In genomic region chrX:11770320-11770719, GRCh38 we compare ENCODE assay signal across 8 cellular contexts. TPM values are rescaled to one million over a fixed set of nuclear protein-coding genes. Genes with fewer than 3 reads are reported as not detected.
DNase-seq lines count a peak whose midpoint lies in the region; ATAC-seq and FAIRE-seq lines count a peak whose summit lies in the region.

No MANE protein-coding gene starts in this region.

- no peaks in the 10 kb centered on the region for H3K27me3 ChIP-seq in adipocyte (replicated peaks; ENCODE audit: control insufficient read depth, insufficient read depth, low read length)
- no peaks in the 10 kb centered on the region for H3K27me3 ChIP-seq in right cardiac atrium (ENCODE audit: control insufficient read depth, insufficient read depth)

- FAIRE-seq in RCC 7860 (lab: Jason Lieb, UNC), result no peak

- H3K9ac ChIP-seq in adipocyte (ENCODE audit: low read length), result no peak overlapping the region

- intact Hi-C loops in right cardiac atrium (cut with DNase I), result loop anchor here in 2 of 4 donors (5.0 kb wide), 2 partner anchors 233 to 238 kb away; no protein-coding TSS in a partner anchor

- peak; percentile 63 for DNase-seq in EH (ENCODE audit: low read depth)
- DNase-seq in Jurkat, Clone E6-1 (ENCODE audit: low read depth, low spot score), result peak; percentile 49
- DNase-seq in RCC 7860 (ENCODE audit: low spot score), result peak; percentile 43
- DNase-seq in adipocyte (ENCODE audit: low read depth), result peak; percentile 71
- peak in 2 of 3 donors; percentile 33 for DNase-seq in right cardiac atrium
- DNase-seq in stimulated activated CD4-positive, alpha-beta T cell treated with anti-CD3 and anti-CD28 coated beads, Interleukin-2, amount 100 ng/mL, for 4 hours (ENCODE audit: low read depth), result peak; percentile 28
- no peak for DNase-seq in GOT3 (lab: John Stamatoyannopoulos, UW)

- WGBS in right cardiac atrium, result 11% methylated on average over 12 of the region's 12 CpGs

- H3K36me3 ChIP-seq in adipocyte (ENCODE audit: control insufficient read depth, insufficient read depth, low read length, severe bottlenecking), result peaks cover 45% of the 10 kb centered on the region

- H3K4me1 ChIP-seq in adipocyte (ENCODE audit: control insufficient read depth, insufficient read depth, low read length) (no peaks in the 10 kb centered on the region), right cardiac atrium (ENCODE audit: control insufficient read depth, insufficient read depth, low read length) (no peaks in the 10 kb centered on the region)

- no peaks in the 10 kb centered on the region for H3K9me3 ChIP-seq in adipocyte (ENCODE audit: control insufficient read depth, low read length)
- H3K9me3 ChIP-seq in right cardiac atrium (ENCODE audit: control insufficient read depth, low read length), result no peaks in the 10 kb centered on the region

- ATAC-seq in GM19468 (IDR thresholded peaks at IDR 0.05; ENCODE audit: extremely low read depth, unreplicated experiment), result peak; percentile 58
- peak in 1 of 2 donors; percentile 63 for ATAC-seq in right cardiac atrium

- no peak overlapping the region for H3K27ac ChIP-seq in right cardiac atrium (ENCODE audit: low read length)

- no peak overlapping the region for H3K4me3 ChIP-seq in Jurkat, Clone E6-1 (ENCODE audit: low read length)
- H3K4me3 ChIP-seq in adipocyte (ENCODE audit: low read length), result no peak overlapping the region
- no peak overlapping the region for H3K4me3 ChIP-seq in right cardiac atrium (ENCODE audit: low read length)

RNA-seq across cellular contexts. Expression of gene MSL3, which starts 12.3 kb away (rescaled TPM):
- polyA plus RNA-seq in Jurkat, Clone E6-1 (2012; ENCODE audit: insufficient read depth, insufficient read length), result 43.0 TPM
- 10 to 100 TPM; 10.1 to 14.9 (median 13.5) TPM for total RNA-seq in right cardiac atrium
- polyA plus RNA-seq in right cardiac atrium, result 11.4 TPM
